27 cellular contexts compared by ENCODE assay signal in the genomic region with DNA sequence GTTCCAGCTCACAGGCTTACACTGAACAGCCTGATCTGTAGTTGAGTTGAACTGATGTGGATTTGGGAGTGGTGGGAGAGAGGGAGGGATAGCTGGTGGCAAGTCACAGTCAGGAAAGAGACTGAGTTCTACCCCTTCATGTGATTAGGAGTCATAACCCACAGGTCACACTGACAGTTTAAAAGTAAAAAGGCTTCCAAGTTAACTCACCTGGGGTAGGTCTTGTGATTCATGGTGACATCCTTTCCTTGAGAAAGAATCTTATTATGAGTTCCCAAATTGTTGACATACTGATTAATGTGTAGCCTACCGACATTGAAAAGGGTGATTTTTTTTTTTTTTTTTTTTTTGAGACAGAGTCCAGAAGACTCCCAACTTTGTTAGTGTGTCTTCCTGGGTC. TPM values are rescaled to one million over a fixed set of nuclear protein-coding genes. Genes with fewer than 3 reads are reported as not detected.
"Had no signal": no experiment of that assay in that cellular context is flagged by ENCODE, and none has a peak within 500 bp of the region (broad histone marks: within the 10 kb centered on the region; RNA-seq: fewer than 3 reads in every experiment).

No MANE protein-coding gene starts in this region.

- H3K4me1 ChIP-seq: psoas muscle, testis had no signal

- H3K4me3 ChIP-seq: heart right ventricle, lung, psoas muscle, spleen, testis, transverse colon had no signal

- H3K9me3 ChIP-seq: heart right ventricle, neutrophil, psoas muscle, spleen, testis, transverse colon had no signal

- H3K36me3 ChIP-seq: heart right ventricle, neutrophil, spleen, transverse colon had no signal

- ATAC-seq: effector memory CD8-positive, alpha-beta T cell; heart right ventricle; naive thymus-derived CD4-positive, alpha-beta T cell; psoas muscle; sciatic nerve; stimulated activated naive B cell treated with anti-CD40 and anti-IgM and Interleukin-4, amounts not matched to agents 10 μg/mL and 1 μg/mL and 100 μg/mL, for 72 hours; stimulated activated naive CD8-positive, alpha-beta T cell treated with anti-CD3 and anti-CD28 coated beads, Interleukin-15, amount 100 ng/mL, for 72 hours had no signal

- DNase-seq: cerebellar nuclear complex; effector memory CD8-positive, alpha-beta T cell; erythroblast; heart right ventricle; islet precursor cell; left ventricle myocardium superior; naive thymus-derived CD4-positive, alpha-beta T cell; psoas muscle; retina; spleen; stimulated activated CD4-positive, alpha-beta T cell treated with anti-CD3 and anti-CD28 coated beads, Interleukin-2, amount 100 ng/mL, for 24 hours; stimulated activated CD4-positive, alpha-beta T cell treated with anti-CD3 and anti-CD28 coated beads, Interleukin-4, amount 100 ng/mL, for 4 hours; stimulated activated naive B cell treated with anti-CD40 and anti-IgM and Interleukin-4, amounts not matched to agents 10 μg/mL and 1 μg/mL and 100 μg/mL, for 72 hours; stimulated activated naive CD8-positive, alpha-beta T cell treated with anti-CD3 and anti-CD28 coated beads, Interleukin-15, amount 100 ng/mL, for 72 hours; testis; transverse colon had no signal

- H3K27me3 ChIP-seq: heart right ventricle, neutrophil, testis, transverse colon had no signal

- H3K27ac ChIP-seq: heart right ventricle, neutrophil, psoas muscle, spleen, testis, transverse colon had no signal

RNA-seq across cellular contexts. Expression of a gene that starts 5.4 kb away (rescaled TPM):
- total RNA-seq: frontal cortex; glomerular endothelial cell; heart right ventricle; left ventricle myocardium superior; lung; mesenteric fat pad; mononuclear cell; naive thymus-derived CD4-positive, alpha-beta T cell; osteoblast; psoas muscle; sciatic nerve; skeletal muscle tissue; spleen; subcutaneous adipose tissue; testis; transverse colon; ureter had no signal
